Comparison of ENCODE assay signal across 16 cellular contexts in the genomic region with DNA sequence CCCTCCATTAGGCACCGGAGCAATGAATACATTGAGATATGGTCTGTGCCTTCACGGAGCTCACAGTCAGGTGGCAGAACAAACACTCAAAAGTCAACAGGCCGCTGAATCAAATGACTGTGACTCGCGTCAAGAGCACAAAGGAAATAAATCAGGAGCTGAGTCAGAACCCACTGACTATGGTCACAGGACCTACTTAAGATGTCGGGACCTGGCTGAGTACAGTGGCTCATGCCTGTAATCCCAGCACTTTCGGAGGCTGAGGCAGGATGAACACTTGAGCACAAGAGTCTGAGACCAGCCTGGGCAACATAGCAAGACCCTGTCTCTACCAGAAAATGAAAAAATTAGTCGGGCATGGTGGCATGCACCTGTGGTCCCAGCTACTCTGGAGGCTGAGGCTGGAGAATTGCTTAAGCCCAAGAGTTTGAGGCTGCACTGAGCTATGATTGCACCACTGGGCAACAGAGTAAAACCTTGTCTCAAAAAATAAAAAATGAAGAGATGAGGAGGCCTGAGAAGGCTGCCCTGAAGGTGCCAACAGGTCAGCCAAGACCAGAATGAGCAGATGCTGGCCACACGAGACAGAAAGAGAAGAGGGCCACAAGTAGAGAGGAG. TPM values are rescaled to one million over a fixed set of nuclear protein-coding genes. Genes with fewer than 3 reads are reported as not detected.
DNase-seq lines count a peak whose midpoint lies in the region; ATAC-seq, FAIRE-seq and TF ChIP-seq lines count a peak whose summit lies in the region.
"Had no signal": no experiment of that assay in that cellular context is flagged by ENCODE, and none has a peak within 500 bp of the region (broad histone marks: within the 10 kb centered on the region; RNA-seq: fewer than 3 reads in every experiment).

No MANE protein-coding gene starts in this region.

- H3K27ac ChIP-seq in K562 (ENCODE audit: extremely low read depth, low read depth, low read length): no peak overlapping the region
- H3K27ac ChIP-seq: BLaER1 treated with 17β-estradiol and CSF1 and Interleukin-3, amounts not matched to agents 10 nM and 100 nM; gastroesophageal sphincter; right atrium auricular region had no signal

- no peak overlapping the region for H3K4me2 ChIP-seq in K562 (ENCODE audit: insufficient read depth, low read length)
- H3K4me2 ChIP-seq: BLaER1 treated with 17β-estradiol and CSF1 and Interleukin-3, amounts not matched to agents 10 nM and 100 nM had no signal

- ATAC-seq in K562: no peak
- ATAC-seq: gastroesophageal sphincter had no signal

- DNase-seq in DMS53 treated with DMSO at 0.1 percent for 48 hours (lab: John Stamatoyannopoulos, UW; ENCODE audit: unreplicated experiment) (peak; percentile 87), NCI-H2029 treated with DMSO at 0.1 percent for 48 hours (lab: John Stamatoyannopoulos, UW) (peak; percentile 59), K562 (ENCODE audit: extremely low read depth in 1 of 4, low spot score in 3 of 4) (no peak), myocyte (ENCODE audit: low read depth) (peak; percentile 70), GDM1 (lab: John Stamatoyannopoulos, UW) (no peak), SIG-M5 treated with dmso at 0.1 percent for 504 hours (lab: John Stamatoyannopoulos, UW; ENCODE audit: unreplicated experiment) (no peak), GOT3 (lab: John Stamatoyannopoulos, UW) (no peak)
- no peak for DNase-seq in activated CD8-positive, alpha-beta memory T cell treated with anti-CD3 and anti-CD28 coated beads, Interleukin-2, amount 50 U/mL, for 4 hours
- DNase-seq: activated CD4-positive, CD25-positive, alpha-beta regulatory T cell; NCI-H1048; NK-92 treated with Interleukin-12 subunit alpha and Interleukin-12 subunit beta, amount 100 ng/mL, for 24 hours had no signal

- H3K36me3 ChIP-seq in K562 (ENCODE audit: control insufficient read depth, insufficient read depth, low read length): no peaks in the 10 kb centered on the region
- H3K36me3 ChIP-seq: BLaER1 treated with 17β-estradiol and CSF1 and Interleukin-3, amounts not matched to agents 10 nM and 100 nM; gastroesophageal sphincter; right atrium auricular region had no signal

- H3K4me1 ChIP-seq in K562 (replicated peaks in 1 of 2; ENCODE audit: control insufficient read depth in 2 of 2, insufficient read depth in 2 of 2, low read length in 2 of 2): no peaks in the 10 kb centered on the region
- H3K4me1 ChIP-seq: gastroesophageal sphincter, right atrium auricular region had no signal

- TF ChIP-seq POLR2A in K562 (conservative IDR thresholded peaks at IDR 0.05): no peak

- POLR2A ChIA-PET in K562 (lab: Yijun Ruan, JAX): interaction anchor here (1.1 kb wide), 1 partner anchor 13 kb away, joined by 3 read pairs; no protein-coding TSS in a partner anchor

- intact Hi-C loops in K562 (cut with micrococcal nuclease): no loop called here

- BruUV-seq in K562 (replicated peaks; lab: Mats Ljungman, UMichigan): no TSS peak

- H2AFZ ChIP-seq in K562 (ENCODE audit: low read depth, low read length): no peak overlapping the region

- under 1% methylated on average over 9 of the region's 9 CpGs for WGBS in K562 (ENCODE audit: insufficient coverage, low coverage, missing lambda C conversion rate)

- no peaks in the 10 kb centered on the region for H3K79me2 ChIP-seq in K562 (ENCODE audit: control insufficient read depth, insufficient read depth, low read length)

- H3K9me3 ChIP-seq in K562 (replicated peaks; ENCODE audit: control insufficient read depth, insufficient read depth, low read depth, low read length): 0 out of 2 replicates have a peak, but pooled peaks cover 1% of the 10 kb centered on the region
- H3K9me3 ChIP-seq: gastroesophageal sphincter, right atrium auricular region had no signal

- H3K9me1 ChIP-seq in K562 (ENCODE audit: control insufficient read depth, insufficient read depth, low read length): no peaks in the 10 kb centered on the region

- no peak for TF ChIP-seq EP300 in K562 (IDR thresholded peaks at IDR 0.05; ENCODE audit: low read length)

- CTCF ChIA-PET in K562 (lab: Yijun Ruan, JAX; ENCODE audit: low intra/inter-chr PET ratio): no interaction called here

- no peak for TF ChIP-seq CTCF in K562 (IDR thresholded peaks at IDR 0.05 in 2 of 3, conservative IDR thresholded peaks at IDR 0.05 in 1 of 3; ENCODE audit: insufficient read depth in 2 of 3, low read depth in 1 of 3, low read length in 3 of 3)

- in situ Hi-C loops in K562 (cut with MboI): no loop called here

- no peaks in the 10 kb centered on the region for H3K27me3 ChIP-seq in K562 (ENCODE audit: control insufficient read depth in 2 of 2, insufficient read depth in 2 of 2, low read length in 2 of 2)
- H3K27me3 ChIP-seq: BLaER1 treated with 17β-estradiol and CSF1 and Interleukin-3, amounts not matched to agents 10 nM and 100 nM; right atrium auricular region had no signal

- no peak for FAIRE-seq in K562 (lab: Jason Lieb, UNC)
- FAIRE-seq: islet of Langerhans had no signal

- no peak overlapping the region for H3K9ac ChIP-seq in K562 (ENCODE audit: insufficient read depth in 1 of 2, low read depth in 2 of 2, low read length in 2 of 2)
- H3K9ac ChIP-seq: BLaER1 treated with 17β-estradiol and CSF1 and Interleukin-3, amounts not matched to agents 10 nM and 100 nM had no signal

- H3K4me3 ChIP-seq in K562: no peak overlapping the region
- H3K4me3 ChIP-seq: BLaER1 treated with 17β-estradiol and CSF1 and Interleukin-3, amounts not matched to agents 10 nM and 100 nM; gastroesophageal sphincter; right atrium auricular region had no signal

- TF ChIP-seq RAD21 in K562 (CRISPR knock-in tag; conservative IDR thresholded peaks at IDR 0.05 in 1 of 2, IDR thresholded peaks at IDR 0.05 in 1 of 2): no peak

- H4K20me1 ChIP-seq in K562 (replicated peaks; ENCODE audit: control insufficient read depth, insufficient read depth, low read length): no peaks in the 10 kb centered on the region
- H4K20me1 ChIP-seq: BLaER1 treated with 17β-estradiol and CSF1 and Interleukin-3, amounts not matched to agents 10 nM and 100 nM had no signal

TF ChIP-seq in K562, 482 proteins besides CTCF, POLR2A, EP300 and RAD21 (continues in another document):
- TF ChIP-seq PHF8 (IDR thresholded peaks at IDR 0.05; ENCODE audit: borderline replicate concordance, low read length) (no peak), JUND (IDR thresholded peaks at IDR 0.05; ENCODE audit: borderline replicate concordance, low read depth, low read length) (peak; percentile 23; the same call in 1 of the 2 replicates), JUND (tag; IDR thresholded peaks at IDR 0.05; ENCODE audit: borderline replicate concordance, low read depth, low read length) (no peak), PURB (CRISPR knock-in tag; IDR thresholded peaks at IDR 0.05; ENCODE audit: low read depth) (no peak)
- TF ChIP-seq, protein P1, sequence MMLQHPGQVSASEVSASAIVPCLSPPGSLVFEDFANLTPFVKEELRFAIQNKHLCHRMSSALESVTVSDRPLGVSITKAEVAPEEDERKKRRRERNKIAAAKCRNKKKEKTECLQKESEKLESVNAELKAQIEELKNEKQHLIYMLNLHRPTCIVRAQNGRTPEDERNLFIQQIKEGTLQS (IDR thresholded peaks at IDR 0.05): peak; percentile 27; the same call in 1 of the 2 replicates
- TF ChIP-seq, protein P1 (CRISPR knock-in tag; conservative IDR thresholded peaks at IDR 0.05): no peak

RNA-seq across cellular contexts. Expression of a gene that starts 19.9 kb away (rescaled TPM):
- total RNA-seq in K562 (2011; cell fraction: chromatin; rRNA removed; ENCODE audit: low replicate concordance): 0.18 and 0.19 TPM in 2 replicates
- 0.17 TPM in 1 of 2 replicates, not detected in the other for total RNA-seq in K562 (2011; cell fraction: nucleolus; rRNA removed)
- 0.38 TPM in 1 of 2 replicates, not detected in the other for total RNA-seq in K562 (2011; cell fraction: nucleoplasm; rRNA removed)
- total RNA-seq in K562 (2014; rRNA removed) (0.12 TPM in 1 of 2 replicates, not detected in the other), K562 (2014; rRNA removed; fragmentation: Illumina TruSeq; extraction: Trizol) (0.07 and 0.41 TPM in 2 replicates), K562 (2015; rRNA removed; fragmentation: Illumina TruSeq; extraction: Trizol) (0.04 TPM in 1 of 2 replicates, not detected in the other), K562 (2021) (0.04 TPM in 1 of 2 replicates, not detected in the other), myocyte (5.4 and 7.2 TPM in 2 replicates)
- polyA plus RNA-seq in K562 (2011; rRNA removed) (0.14 TPM in 1 of 2 replicates, not detected in the other), K562 (2014; fragmentation: Illumina TruSeq; extraction: Trizol) (0.06 and 0.10 TPM in 2 replicates), K562 (2014; fragmentation: Nextera tagmentation; extraction: Ambion mirVana) (under 1 TPM; 0.04 TPM), K562 (2014; rRNA removed) (0.17 TPM in 1 of 2 replicates, not detected in the other)
- polyA plus RNA-seq in K562 (2011; cell fraction: cytosol; rRNA removed): 0.07 TPM in 1 of 2 replicates, not detected in the other
- polyA plus RNA-seq in K562 (2011; cell fraction: nucleus; rRNA removed): 0.09 TPM in 1 of 2 replicates, not detected in the other
- polyA plus RNA-seq in K562 (2012): 0.17 and 0.20 TPM in 2 replicates
- polyA minus RNA-seq in K562 (2011; rRNA and poly(A)+ RNA removed): not detected in 2 replicates
- polyA minus RNA-seq in K562 (2011; cell fraction: cytosol; rRNA and poly(A)+ RNA removed): not detected in 2 replicates
- polyA minus RNA-seq in K562 (2011; cell fraction: nucleus; rRNA and poly(A)+ RNA removed): not detected in 2 replicates
- polyA plus RNA-seq in myocyte (2012): 5.9 TPM
- total RNA-seq: HT-29 had no signal

RNA-seq across cellular contexts. Expression of a gene that starts 54.5 kb away (rescaled TPM):
- total RNA-seq in K562 (2011; cell fraction: chromatin; rRNA removed; ENCODE audit: low replicate concordance): 108 and 130 TPM in 2 replicates
- 98.2 and 105 TPM in 2 replicates for total RNA-seq in K562 (2011; cell fraction: nucleolus; rRNA removed)
- total RNA-seq in K562 (2011; cell fraction: nucleoplasm; rRNA removed): 109 and 139 TPM in 2 replicates
- total RNA-seq in K562 (2014; rRNA removed) (45.3 and 59.7 TPM in 2 replicates), K562 (2014; rRNA removed; fragmentation: Illumina TruSeq; extraction: Trizol) (48.8 and 54.3 TPM in 2 replicates), K562 (2015; rRNA removed; fragmentation: Illumina TruSeq; extraction: Trizol) (57.4 and 63.8 TPM in 2 replicates), K562 (2021) (83.8 and 93.8 TPM in 2 replicates), myocyte (16.6 and 17.3 TPM in 2 replicates)
- polyA plus RNA-seq in K562 (2011; rRNA removed) (85.7 and 137 TPM in 2 replicates), K562 (2014; fragmentation: Illumina TruSeq; extraction: Trizol) (83.1 and 94.2 TPM in 2 replicates), K562 (2014; fragmentation: Nextera tagmentation; extraction: Ambion mirVana) (10 to 100 TPM; 32.6 to 38.2 TPM), K562 (2014; rRNA removed) (62.8 and 64.8 TPM in 2 replicates)
- polyA plus RNA-seq in K562 (2011; cell fraction: cytosol; rRNA removed): 83.7 and 86.2 TPM in 2 replicates
- 173 and 183 TPM in 2 replicates for polyA plus RNA-seq in K562 (2011; cell fraction: nucleus; rRNA removed)
- 59.1 and 104 TPM in 2 replicates for polyA plus RNA-seq in K562 (2012)
- 66.6 and 90.9 TPM in 2 replicates for polyA minus RNA-seq in K562 (2011; rRNA and poly(A)+ RNA removed)
- polyA minus RNA-seq in K562 (2011; cell fraction: cytosol; rRNA and poly(A)+ RNA removed): 62.9 and 70.8 TPM in 2 replicates
- 80.4 and 108 TPM in 2 replicates for polyA minus RNA-seq in K562 (2011; cell fraction: nucleus; rRNA and poly(A)+ RNA removed)
- 26.2 TPM for polyA plus RNA-seq in myocyte (2012)

Comparison
In these comparisons a context has a peak if more than half of its experiments do, and no peak if none do; other contexts are left out.
1. DNase-seq: peak in DMS53 treated with DMSO at 0.1 percent for 48 hours (single experiment), NCI-H2029 treated with DMSO at 0.1 percent for 48 hours (single experiment) and myocyte (single experiment); none in K562 (0 of 4), GDM1 (single experiment), SIG-M5 treated with dmso at 0.1 percent for 504 hours (single experiment), activated CD8-positive, alpha-beta memory T cell treated with anti-CD3 and anti-CD28 coated beads, Interleukin-2, amount 50 U/mL, for 4 hours (single experiment) and GOT3 (single experiment).